In the genomic region with DNA sequence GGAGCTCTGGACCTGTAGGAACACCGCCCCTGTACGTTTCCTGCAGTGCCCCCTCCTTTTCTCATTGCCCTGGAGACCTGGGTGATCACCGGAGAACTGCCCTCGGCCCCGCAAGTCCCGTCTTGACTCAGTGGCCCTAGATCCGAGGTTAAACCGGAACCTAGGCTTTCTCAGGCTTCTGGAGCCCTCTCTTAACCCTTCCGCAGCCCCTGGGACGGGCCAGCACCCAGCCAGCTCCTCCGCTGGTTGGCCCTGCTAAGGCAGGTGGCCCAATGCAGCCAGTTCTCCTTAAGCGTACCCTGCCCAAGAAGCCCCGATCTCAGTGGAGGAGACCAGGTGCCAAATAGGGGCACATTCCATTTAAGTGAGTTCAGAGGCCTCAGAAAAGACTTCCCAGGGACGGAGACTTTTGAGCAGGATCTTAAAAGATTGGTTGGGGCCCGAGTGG, we compare ENCODE assay signal across 8 cellular contexts. TPM values are rescaled to one million over a fixed set of nuclear protein-coding genes. Genes with fewer than 3 reads are reported as not detected.
DNase-seq lines count a peak whose midpoint lies in the region; ATAC-seq, FAIRE-seq and TF ChIP-seq lines count a peak whose summit lies in the region.

No MANE protein-coding gene starts in this region.

- H3K9me2 ChIP-seq in HCT116 (ENCODE audit: insufficient read depth) = no peaks in the 10 kb centered on the region
- no peaks in the 10 kb centered on the region for H3K9me2 ChIP-seq in PC-9 (ENCODE audit: insufficient read depth)

- TSS peak; percentile 57 for BruUV-seq in HCT116 (replicated peaks; lab: Mats Ljungman, UMichigan)
- no TSS peak for BruUV-seq in PC-9 (replicated peaks; lab: Mats Ljungman, UMichigan)

- ATAC-seq in HCT116 (peak; percentile 64), HG03565 (IDR thresholded peaks at IDR 0.05; ENCODE audit: unreplicated experiment) (no peak)

- no peak for TF ChIP-seq CTCF in HCT116 (IDR thresholded peaks at IDR 0.05 in 2 of 3, conservative IDR thresholded peaks at IDR 0.05 in 1 of 3; ENCODE audit: borderline replicate concordance in 1 of 3, insufficient read depth in 1 of 3, low read depth in 2 of 3, low read length in 2 of 3)
- no peak for TF ChIP-seq CTCF in PC-9 (conservative IDR thresholded peaks at IDR 0.05)
- TF ChIP-seq CTCF in bronchial epithelial cell (IDR thresholded peaks at IDR 0.05; ENCODE audit: insufficient read depth, low read length, severe bottlenecking) = no peak
- no peak for TF ChIP-seq CTCF in kidney epithelial cell (IDR thresholded peaks at IDR 0.05; ENCODE audit: insufficient read depth, low read length, poor library complexity, severe bottlenecking)

- H4K20me1 ChIP-seq in HCT116 (ENCODE audit: insufficient read depth) = no peaks in the 10 kb centered on the region
- H4K20me1 ChIP-seq in PC-9 (ENCODE audit: insufficient read depth) = no peaks in the 10 kb centered on the region

- intact Hi-C loops in HCT116 (cut with micrococcal nuclease) (loop anchor here (2.0 kb wide), 1 partner anchor 68 kb away; the partner anchor contains the start of gene DPAGT1), PC-9 (cut with micrococcal nuclease; ENCODE audit: unreplicated experiment) (loop anchor here (1.0 to 2.0 kb wide), 3 partner anchors 28 to 74 kb away; a partner anchor contains a TSS)

- POLR2A ChIA-PET in HCT116 (lab: Charles Lee) = interaction anchor here (1.1 to 1.5 kb wide), 5 partner anchors 16 to 74 kb away, joined by 3 to 5 read pairs (median 3); partner anchors contain the start of genes C2CD2L and DPAGT1
- POLR2A ChIA-PET in PC-9 (lab: Charles Lee; ENCODE audit: unreplicated experiment) = interaction anchor here (0.6 to 1.2 kb wide), 8 partner anchors 12 to 184 kb away, joined by 3 to 10 read pairs (median 4); partner anchors contain the start of genes CBL, DPAGT1, HINFP and HMBS

- H3K27ac ChIP-seq in HCT116 (ENCODE audit: low read depth, low read length) = peak overlapping the region; percentile 94
- H3K27ac ChIP-seq in PC-9 = peak overlapping the region; percentile 81

- CTCF ChIA-PET in HCT116 (lab: Charles Lee) (interaction anchor here (0.8 to 1.5 kb wide), 9 partner anchors 9 to 306 kb away, joined by 3 to 7 read pairs (median 4); partner anchors contain the start of gene HINFP), PC-9 (lab: Charles Lee) (interaction anchor here (0.6 to 0.9 kb wide), 4 partner anchors 26 to 149 kb away, joined by 3 to 4 read pairs (median 4); partner anchors contain the start of gene HMBS)

- peaks cover 7% of the 10 kb centered on the region; the same call in 1 of the 2 replicates for H3K4me1 ChIP-seq in ES-I3 (ENCODE audit: insufficient read depth, low read length)
- peaks cover 29 to 46% of the 10 kb centered on the region in 2 experiments for H3K4me1 ChIP-seq in HCT116 (ENCODE audit: control insufficient read depth in 1 of 2, insufficient read depth in 2 of 2, low read length in 2 of 2)
- H3K4me1 ChIP-seq in PC-9 (replicated peaks; ENCODE audit: insufficient read depth) = peaks cover 33% of the 10 kb centered on the region

- H3K4me2 ChIP-seq in HCT116 (ENCODE audit: low read length) (peak overlapping the region; percentile 83), PC-9 (peak overlapping the region; percentile 72)

- DNase-seq in HCT116 (ENCODE audit: low read depth, low spot score) (peak; percentile 53), PC-9 (peak; percentile 82 to 89), bronchial epithelial cell (ENCODE audit: low read depth) (peak; percentile 59), kidney epithelial cell (ENCODE audit: low read depth) (peak; percentile 32), NCI-H526 treated with DMSO at 0.1 percent for 48 hours (lab: John Stamatoyannopoulos, UW) (no peak)
- peak; percentile 7 to 27 for DNase-seq in stimulated activated CD4-positive, alpha-beta T cell treated with anti-CD3 and anti-CD28 coated beads, Interleukin-1b, Interleukin-23, amount 100 ng/mL, for 4 hours (ENCODE audit: low read depth in 2 of 2)

- H3K4me3 ChIP-seq in HCT116 (replicated peaks in 1 of 2; ENCODE audit: low read depth in 1 of 2, low read length in 2 of 2) (peak overlapping the region; percentile 71 to 83), PC-9 (peak overlapping the region; percentile 69), bronchial epithelial cell (ENCODE audit: low read depth, low read length) (peak overlapping the region; percentile 78), kidney epithelial cell (ENCODE audit: low read depth, low read length) (peak overlapping the region; percentile 64)

- TF ChIP-seq POLR2A in HCT116 (IDR thresholded peaks at IDR 0.05; ENCODE audit: borderline replicate concordance, extremely low read depth, insufficient read depth, insufficient read length) = no peak

- H3K9me3 ChIP-seq in ES-I3 (ENCODE audit: control insufficient read depth, insufficient read depth, low read length) = no peaks in the 10 kb centered on the region
- no peaks in the 10 kb centered on the region for H3K9me3 ChIP-seq in HCT116 (ENCODE audit: control insufficient read depth in 1 of 2, insufficient read depth in 1 of 2, low read depth in 1 of 2, low read length in 2 of 2)
- no peaks in the 10 kb centered on the region for H3K9me3 ChIP-seq in PC-9 (ENCODE audit: insufficient read depth, low read depth)

- peaks cover 48% of the 10 kb centered on the region for H3F3A ChIP-seq in PC-9 (ENCODE audit: insufficient read depth, low read depth)

- H3K79me2 ChIP-seq in HCT116 (ENCODE audit: insufficient read depth, low read length) = no peaks in the 10 kb centered on the region; the same call in 1 of the 2 replicates
- H3K79me2 ChIP-seq in PC-9 (ENCODE audit: low read depth) = no peaks in the 10 kb centered on the region

- H3K9ac ChIP-seq in ES-I3 (ENCODE audit: low read depth, low read length) = peak overlapping the region; percentile 95
- H3K9ac ChIP-seq in HCT116 (ENCODE audit: low read length) = peak overlapping the region; percentile 94

- no peak overlapping the region for H2AFZ ChIP-seq in HCT116 (ENCODE audit: low read depth, low read length, poor library complexity, severe bottlenecking)
- peak overlapping the region; percentile 83 for H2AFZ ChIP-seq in PC-9

- RAD21 ChIA-PET in HCT116 (lab: Charles Lee; ENCODE audit: low non-redundant PET in 1 of 2, low total read pairs in 2 of 2, uncharacterized antibody in 2 of 2, unreplicated experiment in 2 of 2) = no interaction called here

- no peak for FAIRE-seq in bronchial epithelial cell (lab: Jason Lieb, UNC)

- H3K27me3 ChIP-seq in HCT116 (ENCODE audit: insufficient read depth, low read length) (no peaks in the 10 kb centered on the region), PC-9 (ENCODE audit: insufficient read depth, low read depth) (no peaks in the 10 kb centered on the region), bronchial epithelial cell (ENCODE audit: control insufficient read depth, insufficient read depth, low read length) (no peaks in the 10 kb centered on the region), kidney epithelial cell (ENCODE audit: control insufficient read depth, insufficient read depth, low read length) (no peaks in the 10 kb centered on the region)

- TF ChIP-seq RAD21 in HCT116 (IDR thresholded peaks at IDR 0.05; ENCODE audit: low read depth) = no peak

- H3K36me3 ChIP-seq in ES-I3 (ENCODE audit: insufficient read depth, low read length) = no peaks in the 10 kb centered on the region; the same call in 1 of the 2 replicates
- H3K36me3 ChIP-seq in HCT116 (ENCODE audit: control insufficient read depth in 1 of 2, insufficient read depth in 2 of 2, low read length in 2 of 2) = 0 out of 4 replicates have a peak, but pooled peaks cover 0 to 4% of the 10 kb centered on the region in 2 experiments
- no peaks in the 10 kb centered on the region for H3K36me3 ChIP-seq in PC-9 (ENCODE audit: low read depth)
- peaks cover 5% of the 10 kb centered on the region for H3K36me3 ChIP-seq in bronchial epithelial cell (ENCODE audit: control insufficient read depth, insufficient read depth, low read length)
- no peaks in the 10 kb centered on the region for H3K36me3 ChIP-seq in kidney epithelial cell (ENCODE audit: control insufficient read depth, insufficient read depth, low read length)

TF ChIP-seq in HCT116, 20 proteins besides CTCF, POLR2A, EP300 and RAD21:
- TF ChIP-seq SIN3A (IDR thresholded peaks at IDR 0.05; ENCODE audit: low read depth) (no peak), ZNF274 (IDR thresholded peaks at IDR 0.05; ENCODE audit: low read depth, low read length) (no peak), EZH2 (IDR thresholded peaks at IDR 0.05) (no peak), POLR2AphosphoS5 (IDR thresholded peaks at IDR 0.05; ENCODE audit: low read depth, low read length) (no peak; the same call in none of the 2 replicates), SRF (IDR thresholded peaks at IDR 0.05; ENCODE audit: low read depth) (no peak)
- TF ChIP-seq, protein P1, sequence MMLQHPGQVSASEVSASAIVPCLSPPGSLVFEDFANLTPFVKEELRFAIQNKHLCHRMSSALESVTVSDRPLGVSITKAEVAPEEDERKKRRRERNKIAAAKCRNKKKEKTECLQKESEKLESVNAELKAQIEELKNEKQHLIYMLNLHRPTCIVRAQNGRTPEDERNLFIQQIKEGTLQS (IDR thresholded peaks at IDR 0.05) = no peak
TF ChIP-seq in HCT116: peak in this region for 0.

RNA-seq across cellular contexts. Expression of gene NLRX1, which starts 0.8 kb away (rescaled TPM):
- total RNA-seq in HCT116 (2021; ENCODE audit: unreplicated experiment) (21.4 TPM), PC-9 (2021) (18.4 and 22.5 TPM in 2 replicates), bronchial epithelial cell (13.7 and 44.8 TPM in 2 replicates), kidney epithelial cell (10.6 and 15.0 TPM in 2 replicates)
- polyA plus RNA-seq in HCT116 (2012) = 15.8 and 17.7 TPM in 2 replicates

RNA-seq across cellular contexts. Expression of gene NHERF4, which starts 16.0 kb away (rescaled TPM):
- total RNA-seq in HCT116 (2021; ENCODE audit: unreplicated experiment) (0.30 TPM), PC-9 (2021) (0.73 TPM in 1 of 2 replicates, not detected in the other), bronchial epithelial cell (0.13 TPM in 1 of 2 replicates, not detected in the other), kidney epithelial cell (not detected in 2 replicates)
- polyA plus RNA-seq in HCT116 (2012) = 0.04 and 0.07 TPM in 2 replicates

RNA-seq across cellular contexts. Expression of gene ABCG4, which starts 20.4 kb away (rescaled TPM):
- total RNA-seq in HCT116 (2021; ENCODE audit: unreplicated experiment) (1.9 TPM), PC-9 (2021) (0.11 TPM in 1 of 2 replicates, not detected in the other), bronchial epithelial cell (under 0.01 and 0.13 TPM in 2 replicates), kidney epithelial cell (0.13 and 0.82 TPM in 2 replicates)
- 1.5 and 1.7 TPM in 2 replicates for polyA plus RNA-seq in HCT116 (2012)

RNA-seq across cellular contexts. Expression of gene CBL, which starts 36.8 kb away (rescaled TPM):
- total RNA-seq in HCT116 (2021; ENCODE audit: unreplicated experiment) (31.1 TPM), PC-9 (2021) (26.3 and 32.9 TPM in 2 replicates), bronchial epithelial cell (5.5 and 6.4 TPM in 2 replicates), kidney epithelial cell (22.5 and 23.7 TPM in 2 replicates)
- polyA plus RNA-seq in HCT116 (2012) = 9.1 and 10.8 TPM in 2 replicates

RNA-seq across cellular contexts. Expression of gene HINFP, which starts 47.9 kb away (rescaled TPM):
- total RNA-seq in HCT116 (2021; ENCODE audit: unreplicated experiment) (38.1 TPM), PC-9 (2021) (34.9 and 35.5 TPM in 2 replicates), bronchial epithelial cell (12.4 TPM in 2 replicates), kidney epithelial cell (25.0 and 28.8 TPM in 2 replicates)
- polyA plus RNA-seq in HCT116 (2012) = 26.4 and 30.5 TPM in 2 replicates
